ENCODE assay signal across 38 cellular contexts in genomic region chr7:127612263-127612662, GRCh38. TPM values are rescaled to one million over a fixed set of nuclear protein-coding genes. Genes with fewer than 3 reads are reported as not detected.
"Had no signal": no experiment of that assay in that cellular context is flagged by ENCODE, and none has a peak within 500 bp of the region (broad histone marks: within the 10 kb centered on the region; RNA-seq: fewer than 3 reads in every experiment).

No MANE protein-coding gene starts in this region.

- H3K36me3 ChIP-seq: MG63 had no signal

- H3K27ac ChIP-seq: KMS-11 had no signal

- H3K9me3 ChIP-seq: MG63 had no signal

- DNase-seq: Karpas-422, Kasumi-1, KG1, MG63, MM.1S, MV-4-11, NCI-H1048, NCI-H1092, NCI-H1092 treated with DMSO at 0.1 percent for 48 hours, NCI-H1105, NCI-H1105 treated with DMSO at 0.1 percent for 48 hours, NCI-H1417, NCI-H1417 treated with DMSO at 0.1 percent for 48 hours, NCI-H1436, NCI-H1436 treated with DMSO at 0.1 percent for 48 hours, NCI-H146, NCI-H1694, NCI-H1694 treated with DMSO at 0.1 percent for 48 hours, NCI-H187, NCI-H187 treated with DMSO at 0.1 percent for 48 hours, NCI-H1930, NCI-H2029, NCI-H2029 treated with DMSO at 0.1 percent for 48 hours, NCI-H2081, NCI-H2081 treated with DMSO at 0.1 percent for 48 hours, NCI-H2107, NCI-H2171, NCI-H2171 treated with DMSO at 0.1 percent for 48 hours, NCI-H2227 treated with DMSO at 0.1 percent for 48 hours, NCI-H226, NCI-H345, NCI-H446, NCI-H446 treated with DMSO at 0.1 percent for 48 hours had no signal

- H3K4me3 ChIP-seq: MG63 had no signal

RNA-seq across cellular contexts. Expression of gene PAX4, which starts 5.7 kb away (rescaled TPM):
- total RNA-seq: LHCN-M2, M059J, MCF 10A, NCI-H460 had no signal

RNA-seq across cellular contexts. Expression of gene FSCN3, which starts 18.7 kb away (rescaled TPM):
- total RNA-seq: MCF 10A had no signal
